Comparison of ENCODE assay signal across 9 cellular contexts in the genomic region with DNA sequence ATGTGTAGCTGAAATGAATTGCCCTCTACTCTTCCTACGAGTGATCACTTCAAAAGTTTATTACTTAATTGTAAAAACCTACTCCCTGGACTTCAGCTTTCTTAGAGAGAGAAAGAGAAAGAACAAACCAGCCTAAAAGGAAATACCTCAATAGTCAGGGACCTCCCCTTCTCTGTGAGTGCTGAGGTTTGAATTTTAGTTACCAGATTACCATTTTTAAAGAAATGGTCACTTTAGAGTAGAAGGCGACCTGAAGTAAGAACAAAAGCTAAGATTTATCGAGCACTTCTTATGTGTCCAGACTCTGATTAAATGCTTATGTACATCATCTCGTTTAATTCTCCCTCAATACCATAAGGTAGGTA. TPM values are rescaled to one million over a fixed set of nuclear protein-coding genes. Genes with fewer than 3 reads are reported as not detected.
DNase-seq lines count a peak whose midpoint lies in the region; ATAC-seq and TF ChIP-seq lines count a peak whose summit lies in the region.
"Had no signal": no experiment of that assay in that cellular context is flagged by ENCODE, and none has a peak within 500 bp of the region (broad histone marks: within the 10 kb centered on the region; RNA-seq: fewer than 3 reads in every experiment).

No MANE protein-coding gene starts in this region.

- H3K4me2 ChIP-seq in GM23338 = peak overlapping the region; percentile 52

- H3K4me3 ChIP-seq in GM23338 (no peak overlapping the region), esophagus (ENCODE audit: low read depth in 1 of 2, low read length in 2 of 2) (no peak overlapping the region), skin epidermis (no peak overlapping the region)

- H2AFZ ChIP-seq in GM23338 = no peak overlapping the region

- H3F3A ChIP-seq in GM23338 (replicated peaks; ENCODE audit: low read depth) = no peaks in the 10 kb centered on the region

- DNase-seq in GM23338 (ENCODE audit: low spot score) (no peak), Ammon's horn (ENCODE audit: low spot score) (no peak), GF-D8 (lab: John Stamatoyannopoulos, UW) (no peak)
- no peak for DNase-seq in effector CD4-positive, alpha-beta T cell
- DNase-seq: OCI-M1 had no signal

- ATAC-seq in GM23338 = no peak
- ATAC-seq in GM21576 (IDR thresholded peaks at IDR 0.05; ENCODE audit: unreplicated experiment) = no peak

- peaks cover 15% of the 10 kb centered on the region; the same call in 2 of the 3 replicates for H3K36me3 Mint-ChIP-seq in GM23338 (ENCODE audit: low read depth)
- peaks cover 15% of the 10 kb centered on the region for H3K36me3 Mint-ChIP-seq in T-helper 1 cell treated with Interleukin-12 subunit alpha and Interleukin-12 subunit beta and Interleukin-4 antibody, amounts not matched to agents 30 μg/mL and 1 μg/mL, for 36 hours (ENCODE audit: low read depth)

- WGBS in esophagus, 2 donors = 50 to 55% methylated on average over 4 of the region's 4 CpGs

- no peak overlapping the region for H3K4me3 Mint-ChIP-seq in GM23338
- peak overlapping the region; percentile 77 for H3K4me3 Mint-ChIP-seq in T-helper 1 cell treated with Interleukin-12 subunit alpha and Interleukin-12 subunit beta and Interleukin-4 antibody, amounts not matched to agents 30 μg/mL and 1 μg/mL, for 36 hours

- no peak overlapping the region for H3K27ac Mint-ChIP-seq in GM23338
- peak overlapping the region; percentile 90 for H3K27ac Mint-ChIP-seq in T-helper 1 cell treated with Interleukin-12 subunit alpha and Interleukin-12 subunit beta and Interleukin-4 antibody, amounts not matched to agents 30 μg/mL and 1 μg/mL, for 36 hours

- H3K79me2 ChIP-seq in GM23338 (replicated peaks; ENCODE audit: insufficient read depth) = peaks cover 94% of the 10 kb centered on the region

- no peaks in the 10 kb centered on the region for H3K9me3 ChIP-seq in esophagus (ENCODE audit: control insufficient read depth in 2 of 2, insufficient read depth in 1 of 2, low read depth in 1 of 2, low read length in 1 of 2)

- peaks cover 46% of the 10 kb centered on the region for H3K4me1 Mint-ChIP-seq in GM23338
- H3K4me1 Mint-ChIP-seq in T-helper 1 cell treated with Interleukin-12 subunit alpha and Interleukin-12 subunit beta and Interleukin-4 antibody, amounts not matched to agents 30 μg/mL and 1 μg/mL, for 36 hours (ENCODE audit: low read depth) = peaks cover 74% of the 10 kb centered on the region

- H3K27me3 ChIP-seq in GM23338 (ENCODE audit: insufficient read depth) = no peaks in the 10 kb centered on the region
- no peaks in the 10 kb centered on the region for H3K27me3 ChIP-seq in esophagus (ENCODE audit: control insufficient read depth in 1 of 2, insufficient read depth in 2 of 2, low read length in 2 of 2)

- no peaks in the 10 kb centered on the region for H3K9me2 ChIP-seq in GM23338 (ENCODE audit: insufficient read depth)

- no peak for TF ChIP-seq CTCF in GM23338 (conservative IDR thresholded peaks at IDR 0.05; ENCODE audit: low read depth in 2 of 2)

- no peaks in the 10 kb centered on the region for H3K9me3 Mint-ChIP-seq in GM23338
- H3K9me3 Mint-ChIP-seq in T-helper 1 cell treated with Interleukin-12 subunit alpha and Interleukin-12 subunit beta and Interleukin-4 antibody, amounts not matched to agents 30 μg/mL and 1 μg/mL, for 36 hours = no peaks in the 10 kb centered on the region

- peaks cover 38% of the 10 kb centered on the region for H3K4me1 ChIP-seq in GM23338 (ENCODE audit: insufficient read depth)
- H3K4me1 ChIP-seq in esophagus (ENCODE audit: control insufficient read depth in 2 of 2, insufficient read depth in 2 of 2, low read length in 1 of 2) = peaks cover 7 to 12% of the 10 kb centered on the region in 2 donors

- H4K20me1 ChIP-seq in GM23338 (replicated peaks; ENCODE audit: insufficient read depth) = peaks cover 24% of the 10 kb centered on the region

- peaks cover 7% of the 10 kb centered on the region for H3K27me3 Mint-ChIP-seq in GM23338 (ENCODE audit: insufficient read depth, low read depth, poor library complexity)
- no peaks in the 10 kb centered on the region for H3K27me3 Mint-ChIP-seq in T-helper 1 cell treated with Interleukin-12 subunit alpha and Interleukin-12 subunit beta and Interleukin-4 antibody, amounts not matched to agents 30 μg/mL and 1 μg/mL, for 36 hours (ENCODE audit: low read depth)

- H3K27ac ChIP-seq in GM23338 (ENCODE audit: low read depth) (no peak overlapping the region; the same call in 1 of the 2 replicates), esophagus (ENCODE audit: low read depth in 2 of 2, low read length in 1 of 2) (peak overlapping the region; percentile 46 to 65), skin epidermis (peak overlapping the region in 19 of 21 experiments; percentile 2 to 90 (median 72))

- H3K36me3 ChIP-seq in GM23338 (ENCODE audit: insufficient read depth) (no peaks in the 10 kb centered on the region), esophagus (ENCODE audit: control insufficient read depth in 2 of 2, insufficient read depth in 2 of 2, low read length in 1 of 2) (no peaks in the 10 kb centered on the region)

TF ChIP-seq in GM23338, 12 proteins besides CTCF, POLR2A, EP300 and RAD21 (continues in another document):
- TF ChIP-seq NANOG (IDR thresholded peaks at IDR 0.05; ENCODE audit: borderline replicate concordance) = no peak
- TF ChIP-seq ZNF114 (CRISPR knock-in tag; IDR thresholded peaks at IDR 0.05) = no peak
- no peak for TF ChIP-seq ZNF331 (CRISPR knock-in tag; IDR thresholded peaks at IDR 0.05; ENCODE audit: low read depth)
- no peak for TF ChIP-seq EZH2 (IDR thresholded peaks at IDR 0.05; ENCODE audit: low read depth, unreplicated experiment)
- TF ChIP-seq, protein P1, sequence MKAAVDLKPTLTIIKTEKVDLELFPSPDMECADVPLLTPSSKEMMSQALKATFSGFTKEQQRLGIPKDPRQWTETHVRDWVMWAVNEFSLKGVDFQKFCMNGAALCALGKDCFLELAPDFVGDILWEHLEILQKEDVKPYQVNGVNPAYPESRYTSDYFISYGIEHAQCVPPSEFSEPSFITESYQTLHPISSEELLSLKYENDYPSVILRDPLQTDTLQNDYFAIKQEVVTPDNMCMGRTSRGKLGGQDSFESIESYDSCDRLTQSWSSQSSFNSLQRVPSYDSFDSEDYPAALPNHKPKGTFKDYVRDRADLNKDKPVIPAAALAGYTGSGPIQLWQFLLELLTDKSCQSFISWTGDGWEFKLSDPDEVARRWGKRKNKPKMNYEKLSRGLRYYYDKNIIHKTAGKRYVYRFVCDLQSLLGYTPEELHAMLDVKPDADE (IDR thresholded peaks at IDR 0.05) = no peak
- TF ChIP-seq POLR2AphosphoS5 (IDR thresholded peaks at IDR 0.05; ENCODE audit: low read depth) = no peak
- TF ChIP-seq CREB1 (CRISPR knock-in tag; IDR thresholded peaks at IDR 0.05; ENCODE audit: low read depth) = no peak
- TF ChIP-seq, protein P2, sequence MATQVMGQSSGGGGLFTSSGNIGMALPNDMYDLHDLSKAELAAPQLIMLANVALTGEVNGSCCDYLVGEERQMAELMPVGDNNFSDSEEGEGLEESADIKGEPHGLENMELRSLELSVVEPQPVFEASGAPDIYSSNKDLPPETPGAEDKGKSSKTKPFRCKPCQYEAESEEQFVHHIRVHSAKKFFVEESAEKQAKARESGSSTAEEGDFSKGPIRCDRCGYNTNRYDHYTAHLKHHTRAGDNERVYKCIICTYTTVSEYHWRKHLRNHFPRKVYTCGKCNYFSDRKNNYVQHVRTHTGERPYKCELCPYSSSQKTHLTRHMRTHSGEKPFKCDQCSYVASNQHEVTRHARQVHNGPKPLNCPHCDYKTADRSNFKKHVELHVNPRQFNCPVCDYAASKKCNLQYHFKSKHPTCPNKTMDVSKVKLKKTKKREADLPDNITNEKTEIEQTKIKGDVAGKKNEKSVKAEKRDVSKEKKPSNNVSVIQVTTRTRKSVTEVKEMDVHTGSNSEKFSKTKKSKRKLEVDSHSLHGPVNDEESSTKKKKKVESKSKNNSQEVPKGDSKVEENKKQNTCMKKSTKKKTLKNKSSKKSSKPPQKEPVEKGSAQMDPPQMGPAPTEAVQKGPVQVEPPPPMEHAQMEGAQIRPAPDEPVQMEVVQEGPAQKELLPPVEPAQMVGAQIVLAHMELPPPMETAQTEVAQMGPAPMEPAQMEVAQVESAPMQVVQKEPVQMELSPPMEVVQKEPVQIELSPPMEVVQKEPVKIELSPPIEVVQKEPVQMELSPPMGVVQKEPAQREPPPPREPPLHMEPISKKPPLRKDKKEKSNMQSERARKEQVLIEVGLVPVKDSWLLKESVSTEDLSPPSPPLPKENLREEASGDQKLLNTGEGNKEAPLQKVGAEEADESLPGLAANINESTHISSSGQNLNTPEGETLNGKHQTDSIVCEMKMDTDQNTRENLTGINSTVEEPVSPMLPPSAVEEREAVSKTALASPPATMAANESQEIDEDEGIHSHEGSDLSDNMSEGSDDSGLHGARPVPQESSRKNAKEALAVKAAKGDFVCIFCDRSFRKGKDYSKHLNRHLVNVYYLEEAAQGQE (IDR thresholded peaks at IDR 0.05; ENCODE audit: unreplicated experiment) = no peak

RNA-seq across cellular contexts. Expression of a gene that starts 11.3 kb away (rescaled TPM):
- total RNA-seq in GM23338 (2014; rRNA removed; shearing (Covaris generic)) = 80.7 and 82.8 TPM in 2 replicates
- 9.9 and 10.9 TPM in 2 replicates for polyA plus RNA-seq in GM23338 (2016; fragmentation: Nextera tagmentation; extraction: Ambion mirVana)
- 10 to 100 TPM in 1 of 2 donors, 1 to 10 TPM in 1; 9.0 to 11.0 TPM for polyA plus RNA-seq in esophagus
